ENCODE assay signal across 8 cellular contexts in genomic region chr13:52809310-52809769, GRCh38. TPM values are rescaled to one million over a fixed set of nuclear protein-coding genes. Genes with fewer than 3 reads are reported as not detected.
DNase-seq lines count a peak whose midpoint lies in the region; ATAC-seq, FAIRE-seq and TF ChIP-seq lines count a peak whose summit lies in the region.

No MANE protein-coding gene starts in this region.

- H3K4me1 ChIP-seq in DND-41 (ENCODE audit: insufficient read depth, low read length) (peaks cover 21% of the 10 kb centered on the region), NT2/D1 (ENCODE audit: insufficient read depth, insufficient read length) (no peaks in the 10 kb centered on the region)

- no peaks in the 10 kb centered on the region for H4K20me1 ChIP-seq in DND-41 (ENCODE audit: insufficient read depth, low read length)

- H2AFZ ChIP-seq in DND-41 (ENCODE audit: low read depth, low read length), result peak overlapping the region; percentile 6; the same call in 1 of the 2 replicates

- intact Hi-C loops in left cardiac atrium (cut with DNase I), result no loop called here

- no peak overlapping the region for H3K4me3 Mint-ChIP-seq in activated T-helper 17 cell treated with anti-CD3 and anti-CD28 coated beads, Interleukin-2, amount 50 U/mL, for 72 hours

- no peak overlapping the region for H3K27ac Mint-ChIP-seq in activated T-helper 17 cell treated with anti-CD3 and anti-CD28 coated beads, Interleukin-2, amount 50 U/mL, for 72 hours

- TF ChIP-seq CTCF in DND-41 (IDR thresholded peaks at IDR 0.05; ENCODE audit: borderline replicate concordance, extremely low read depth, low read length, poor library complexity, severe bottlenecking), result peak; percentile 89
- TF ChIP-seq CTCF in omental fat pad (IDR thresholded peaks at IDR 0.05), result no peak

- peak overlapping the region; percentile 45; the same call in 1 of the 2 replicates for H3K4me2 ChIP-seq in DND-41 (ENCODE audit: insufficient read depth, low read length)

- no peak for FAIRE-seq in HTR-8/SVneo (lab: Jason Lieb, UNC)

- H3K36me3 ChIP-seq in DND-41 (ENCODE audit: insufficient read depth, low read length), result no peaks in the 10 kb centered on the region
- H3K36me3 ChIP-seq in NT2/D1 (ENCODE audit: insufficient read depth, insufficient read length, low read length), result no peaks in the 10 kb centered on the region

- no peak overlapping the region for H3K4me3 ChIP-seq in DND-41 (ENCODE audit: low read depth in 1 of 2, low read length in 2 of 2)
- no peak overlapping the region for H3K4me3 ChIP-seq in NT2/D1 (ENCODE audit: insufficient read length, low read depth)

- DNase-seq in DND-41, result peak; percentile 84
- DNase-seq in HTR-8/SVneo (ENCODE audit: insufficient read length, low spot score), result peak; percentile 42
- DNase-seq in NT2/D1 (ENCODE audit: low read depth, low spot score), result peak; percentile 52
- peak; percentile 25 for DNase-seq in left cardiac atrium
- peak; percentile 77 for DNase-seq in retina
- no peak for DNase-seq in omental fat pad (ENCODE audit: low spot score)

- H3K79me2 ChIP-seq in DND-41 (ENCODE audit: insufficient read depth, low read length), result no peaks in the 10 kb centered on the region

- H3K27me3 ChIP-seq in DND-41 (ENCODE audit: insufficient read depth, low read length, poor library complexity) (peaks cover 3% of the 10 kb centered on the region), NT2/D1 (ENCODE audit: insufficient read depth, insufficient read length) (no peaks in the 10 kb centered on the region)

- H3K9ac ChIP-seq in DND-41 (ENCODE audit: low read depth, low read length) (no peak overlapping the region), NT2/D1 (ENCODE audit: insufficient read length, low read depth) (no peak overlapping the region)

- ATAC-seq in DND-41 (ENCODE audit: insufficient read depth, low read depth), result peak; percentile 96
- peak; percentile 80 for ATAC-seq in GM21447 (IDR thresholded peaks at IDR 0.05; ENCODE audit: unreplicated experiment)
- peak; percentile 65 for ATAC-seq in activated T-helper 17 cell treated with anti-CD3 and anti-CD28 coated beads, Interleukin-2, amount 50 U/mL, for 72 hours (replicated peaks)
- ATAC-seq in left cardiac atrium, result peak in 1 of 2 donors; percentile 53
- no peak for ATAC-seq in omental fat pad (ENCODE audit: low FRiP score)

- peak overlapping the region; percentile 37 for H3K27ac ChIP-seq in DND-41 (ENCODE audit: low read length)

- H3K27me3 Mint-ChIP-seq in activated T-helper 17 cell treated with anti-CD3 and anti-CD28 coated beads, Interleukin-2, amount 50 U/mL, for 72 hours, result peaks cover 36% of the 10 kb centered on the region

- no peaks in the 10 kb centered on the region for H3K9me3 Mint-ChIP-seq in activated T-helper 17 cell treated with anti-CD3 and anti-CD28 coated beads, Interleukin-2, amount 50 U/mL, for 72 hours

- H3K36me3 Mint-ChIP-seq in activated T-helper 17 cell treated with anti-CD3 and anti-CD28 coated beads, Interleukin-2, amount 50 U/mL, for 72 hours (ENCODE audit: low read depth), result no peaks in the 10 kb centered on the region

- no peaks in the 10 kb centered on the region for H3K9me3 ChIP-seq in DND-41 (ENCODE audit: insufficient read depth, low read length, severe bottlenecking)
- no peaks in the 10 kb centered on the region for H3K9me3 ChIP-seq in NT2/D1 (ENCODE audit: insufficient read depth, low read length)

- no peaks in the 10 kb centered on the region for H3K4me1 Mint-ChIP-seq in activated T-helper 17 cell treated with anti-CD3 and anti-CD28 coated beads, Interleukin-2, amount 50 U/mL, for 72 hours

RNA-seq across cellular contexts. Expression of gene PCDH8, which starts 39.1 kb away (rescaled TPM):
- not detected for total RNA-seq in activated T-helper 17 cell treated with anti-CD3 and anti-CD28 coated beads, Interleukin-2, amount 50 U/mL, for 72 hours
- not detected for total RNA-seq in left cardiac atrium
- total RNA-seq in omental fat pad, result not detected
